Comparison of ENCODE assay signal across 15 cellular contexts in the genomic region with DNA sequence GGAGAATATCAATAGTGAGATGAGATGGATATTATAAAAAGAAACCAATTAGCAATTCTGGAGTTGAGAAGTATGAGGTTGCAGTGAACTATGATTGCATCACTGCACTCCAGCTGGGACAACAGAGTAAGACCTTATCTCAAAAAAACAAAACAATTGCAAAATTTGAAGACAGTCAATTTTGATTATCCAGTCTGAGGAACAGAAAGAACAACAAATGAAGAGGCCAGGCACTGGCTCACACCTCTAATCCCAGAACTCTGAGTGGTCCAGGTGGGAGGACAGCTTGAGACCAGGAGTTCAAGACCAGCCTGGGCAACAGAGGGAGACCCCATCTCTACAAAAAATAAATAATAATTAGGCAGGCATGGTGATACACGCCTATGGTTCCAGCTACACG. TPM values are rescaled to one million over a fixed set of nuclear protein-coding genes. Genes with fewer than 3 reads are reported as not detected.
DNase-seq lines count a peak whose midpoint lies in the region; ATAC-seq and TF ChIP-seq lines count a peak whose summit lies in the region.
"Had no signal": no experiment of that assay in that cellular context is flagged by ENCODE, and none has a peak within 500 bp of the region (broad histone marks: within the 10 kb centered on the region; RNA-seq: fewer than 3 reads in every experiment).

No MANE protein-coding gene starts in this region.

- H3K4me1 Mint-ChIP-seq in stimulated activated naive CD8-positive, alpha-beta T cell treated with anti-CD3 and anti-CD28 coated beads, Interleukin-15, amount 100 ng/mL, for 72 hours, result peaks cover 42% of the 10 kb centered on the region
- peaks cover 21 to 31% (median 26%) of the 10 kb centered on the region in 4 donors for H3K4me1 Mint-ChIP-seq in CD4-positive, alpha-beta memory T cell

- ATAC-seq in stimulated activated naive CD8-positive, alpha-beta T cell treated with anti-CD3 and anti-CD28 coated beads, Interleukin-15, amount 100 ng/mL, for 72 hours, result peak; percentile 37
- no peak for ATAC-seq in stimulated activated naive CD8-positive, alpha-beta T cell treated with anti-CD3 and anti-CD28 coated beads, Interleukin-15, Interleukin-2, amounts not matched to agents 100 U/mL and 50 U/mL, for 24 hours
- ATAC-seq in foreskin keratinocyte, result no peak
- no peak for ATAC-seq in HG02852 (IDR thresholded peaks at IDR 0.05; ENCODE audit: unreplicated experiment)

- POLR2A ChIA-PET in CD4-positive, alpha-beta memory T cell (lab: Charles Lee; ENCODE audit: partially characterized antibody), result no interaction called here

- CTCF ChIA-PET in CD4-positive, alpha-beta memory T cell (lab: Charles Lee; ENCODE audit: partially characterized antibody), result no interaction called here

- no peaks in the 10 kb centered on the region for H3K27me3 Mint-ChIP-seq in stimulated activated naive CD8-positive, alpha-beta T cell treated with anti-CD3 and anti-CD28 coated beads, Interleukin-15, amount 100 ng/mL, for 72 hours
- no peaks in the 10 kb centered on the region for H3K27me3 Mint-ChIP-seq in CD4-positive, alpha-beta memory T cell

- H3K27me3 ChIP-seq in foreskin keratinocyte, result no peaks in the 10 kb centered on the region
- H3K27me3 ChIP-seq in CD4-positive, alpha-beta memory T cell (ENCODE audit: insufficient read depth, low read length), result no peaks in the 10 kb centered on the region
- H3K27me3 ChIP-seq: BLaER1 treated with 17β-estradiol and CSF1 and Interleukin-3, amounts not matched to agents 10 nM and 100 nM; SJSA1 had no signal

- peaks cover 16% of the 10 kb centered on the region for H3K4me1 ChIP-seq in foreskin keratinocyte
- peaks cover 21% of the 10 kb centered on the region for H3K4me1 ChIP-seq in CD4-positive, alpha-beta memory T cell (ENCODE audit: insufficient read depth, low read length)

- peaks cover 1 to 13% of the 10 kb centered on the region in 2 donors for H3K36me3 Mint-ChIP-seq in CD4-positive, alpha-beta memory T cell

- no peak overlapping the region for H3K4me3 ChIP-seq in CD4-positive, alpha-beta memory T cell (ENCODE audit: low read length in 2 of 2)
- H3K4me3 ChIP-seq: BLaER1 treated with 17β-estradiol and CSF1 and Interleukin-3, amounts not matched to agents 10 nM and 100 nM; SJSA1 had no signal

- peak overlapping the region; percentile 41 for H3K27ac ChIP-seq in foreskin keratinocyte
- H3K27ac ChIP-seq in CD4-positive, alpha-beta memory T cell (ENCODE audit: low read depth, low read length), result no peak overlapping the region
- H3K27ac ChIP-seq: SJSA1 had no signal

- H3K27ac Mint-ChIP-seq in stimulated activated naive CD8-positive, alpha-beta T cell treated with anti-CD3 and anti-CD28 coated beads, Interleukin-15, amount 100 ng/mL, for 72 hours, result peak overlapping the region in 1 of 2 donors; percentile 12
- no peak overlapping the region for H3K27ac Mint-ChIP-seq in CD4-positive, alpha-beta memory T cell

- no peak overlapping the region for H3K4me3 Mint-ChIP-seq in stimulated activated naive CD8-positive, alpha-beta T cell treated with anti-CD3 and anti-CD28 coated beads, Interleukin-15, amount 100 ng/mL, for 72 hours
- H3K4me3 Mint-ChIP-seq in CD4-positive, alpha-beta memory T cell, result no peak overlapping the region

- TF ChIP-seq CTCF in foreskin keratinocyte (conservative IDR thresholded peaks at IDR 0.05), result no peak

- no peak for DNase-seq in stimulated activated naive CD8-positive, alpha-beta T cell treated with anti-CD3 and anti-CD28 coated beads, Interleukin-15, amount 100 ng/mL, for 72 hours
- DNase-seq in stimulated activated naive CD8-positive, alpha-beta T cell treated with anti-CD3 and anti-CD28 coated beads, Interleukin-15, Interleukin-2, amounts not matched to agents 100 U/mL and 50 U/mL, for 24 hours, result no peak
- DNase-seq in amniotic epithelial cell (ENCODE audit: low read depth) (peak; percentile 85), foreskin keratinocyte (no peak), posterior cingulate gyrus (no peak), Ammon's horn (ENCODE audit: low spot score) (no peak)
- no peak for DNase-seq in CD4-positive, alpha-beta memory T cell
- DNase-seq: activated CD8-positive, alpha-beta memory T cell treated with anti-CD3 and anti-CD28 coated beads for 24 hours; activated naive CD4-positive, alpha-beta T cell treated with anti-CD3 and anti-CD28 coated beads, Interleukin-2, amount 50 U/mL, for 16 hours; cortex of kidney; KBM-7; NCI-H1694 treated with DMSO at 0.1 percent for 48 hours had no signal

- no peaks in the 10 kb centered on the region for H3K9me3 ChIP-seq in CD4-positive, alpha-beta memory T cell (ENCODE audit: control insufficient read depth in 1 of 2, low read length in 2 of 2)
- H3K9me3 ChIP-seq: SJSA1 had no signal

- no peaks in the 10 kb centered on the region for H3K36me3 ChIP-seq in CD4-positive, alpha-beta memory T cell (ENCODE audit: insufficient read depth, low read length)
- H3K36me3 ChIP-seq: SJSA1 had no signal

- H3K9me3 Mint-ChIP-seq in stimulated activated naive CD8-positive, alpha-beta T cell treated with anti-CD3 and anti-CD28 coated beads, Interleukin-15, amount 100 ng/mL, for 72 hours, result peaks cover 0 to 3% of the 10 kb centered on the region in 2 donors
- H3K9me3 Mint-ChIP-seq in CD4-positive, alpha-beta memory T cell, result no peaks in the 10 kb centered on the region

- intact Hi-C loops in CD4-positive, alpha-beta memory T cell (cut with micrococcal nuclease), result no loop called here
- intact Hi-C loops in posterior cingulate gyrus (cut with DNase I), result no loop called here

RNA-seq across cellular contexts. Expression of gene USP32, which starts 35.0 kb away (rescaled TPM):
- total RNA-seq in foreskin keratinocyte, result 45.0 and 48.2 TPM in 2 replicates
- polyA plus RNA-seq in foreskin keratinocyte, result 12.3 and 13.7 TPM in 2 replicates
- 10 to 100 TPM; 31.1 to 36.2 TPM for total RNA-seq in CD4-positive, alpha-beta memory T cell
- polyA plus RNA-seq in CD4-positive, alpha-beta memory T cell, result 1 to 10 TPM; 2.6 to 9.7 TPM
